25 cellular contexts compared by ENCODE assay signal in genomic region chr5:16854351-16854750, GRCh38.
"Had no signal": no experiment of that assay in that cellular context is flagged by ENCODE, and none has a peak within 500 bp of the region (broad histone marks: within the 10 kb centered on the region; RNA-seq: fewer than 3 reads in every experiment).

No MANE protein-coding gene starts in this region.

- H3K27ac ChIP-seq: prostate gland had no signal

- ATAC-seq: activated CD8-positive, alpha-beta memory T cell treated with anti-CD3 and anti-CD28 coated beads, Interleukin-2, amount 10 ng/mL, durations not matched to agents 7 days and 5 days; activated naive CD8-positive, alpha-beta T cell treated with anti-CD3 and anti-CD28 coated beads, Interleukin-2, amount 50 U/mL, for 24 hours; effector memory CD8-positive, alpha-beta T cell; mucosa of descending colon; natural killer cell; right cardiac atrium; stimulated activated naive CD8-positive, alpha-beta T cell treated with anti-CD3 and anti-CD28 coated beads, Interleukin-15, amount 100 ng/mL, for 72 hours had no signal

- H3K4me3 Mint-ChIP-seq: activated CD8-positive, alpha-beta memory T cell treated with anti-CD3 and anti-CD28 coated beads, Interleukin-2, amount 10 ng/mL, durations not matched to agents 7 days and 5 days; activated naive CD4-positive, alpha-beta T cell treated with anti-CD3 and anti-CD28 coated beads for 36 hours; activated naive CD8-positive, alpha-beta T cell treated with anti-CD3 and anti-CD28 coated beads, Interleukin-2, amount 50 U/mL, for 24 hours; effector memory CD8-positive, alpha-beta T cell; memory B cell; natural killer cell; stimulated activated naive CD8-positive, alpha-beta T cell treated with anti-CD3 and anti-CD28 coated beads, Interleukin-15, amount 100 ng/mL, for 72 hours; type B pancreatic cell had no signal

- H3K4me1 ChIP-seq: prostate gland had no signal

- H3K4me3 ChIP-seq: left ventricle myocardium inferior, mucosa of descending colon, prostate gland, smooth muscle cell had no signal

- FAIRE-seq: bronchial epithelial cell had no signal

- DNase-seq: activated CD4-positive, alpha-beta T cell treated with anti-CD3 and anti-CD28 coated beads, Interleukin-2, amount 50 U/mL, for 48 hours; activated CD8-positive, alpha-beta memory T cell treated with anti-CD3 and anti-CD28 coated beads, Interleukin-2, amount 10 ng/mL, durations not matched to agents 7 days and 5 days; activated naive CD4-positive, alpha-beta T cell treated with anti-CD3 and anti-CD28 coated beads for 36 hours; activated naive CD8-positive, alpha-beta T cell treated with anti-CD3 and anti-CD28 coated beads, Interleukin-2, amount 50 U/mL, for 24 hours; activated T-cell treated with anti-CD3 and anti-CD28 coated beads, Interleukin-2, amount 50 U/mL, for 1 hour; aorta; dermis blood vessel endothelial cell; effector memory CD8-positive, alpha-beta T cell; erythroblast; glutamatergic neuron; hypothalamus; left ventricle myocardium inferior; mucosa of descending colon; natural killer cell; nucleus accumbens; right cardiac atrium; stimulated activated naive CD8-positive, alpha-beta T cell treated with anti-CD3 and anti-CD28 coated beads, Interleukin-15, amount 100 ng/mL, for 72 hours; T-helper 1 cell; T1000 had no signal

- H3K9me3 ChIP-seq: prostate gland had no signal

- H3K4me2 ChIP-seq: smooth muscle cell had no signal

- H3K9me3 Mint-ChIP-seq: activated naive CD4-positive, alpha-beta T cell treated with anti-CD3 and anti-CD28 coated beads for 36 hours; activated naive CD8-positive, alpha-beta T cell treated with anti-CD3 and anti-CD28 coated beads, Interleukin-2, amount 50 U/mL, for 24 hours; activated T-helper 2 cell treated with anti-CD3 and anti-CD28 coated beads, Interferon-gamma antibody, Interleukin-2, Interleukin-4, amounts not matched to agents 10 μg/mL and 5 μg/mL and 100 μg/mL, durations not matched to agents 14 hours and 24 hours and 36 hours; memory B cell; stimulated activated naive CD8-positive, alpha-beta T cell treated with anti-CD3 and anti-CD28 coated beads, Interleukin-15, amount 100 ng/mL, for 72 hours; type B pancreatic cell had no signal

- H3K27me3 Mint-ChIP-seq: activated CD8-positive, alpha-beta memory T cell treated with anti-CD3 and anti-CD28 coated beads, Interleukin-2, amount 10 ng/mL, durations not matched to agents 7 days and 5 days; activated naive CD8-positive, alpha-beta T cell treated with anti-CD3 and anti-CD28 coated beads, Interleukin-2, amount 50 U/mL, for 24 hours; effector memory CD8-positive, alpha-beta T cell; memory B cell; type B pancreatic cell had no signal

- H3K36me3 Mint-ChIP-seq: activated CD8-positive, alpha-beta memory T cell treated with anti-CD3 and anti-CD28 coated beads, Interleukin-2, amount 10 ng/mL, durations not matched to agents 7 days and 5 days; memory B cell; natural killer cell; type B pancreatic cell had no signal

- H3K36me3 ChIP-seq: left ventricle myocardium inferior, prostate gland had no signal

- H3K27ac Mint-ChIP-seq: activated CD8-positive, alpha-beta memory T cell treated with anti-CD3 and anti-CD28 coated beads, Interleukin-2, amount 10 ng/mL, durations not matched to agents 7 days and 5 days; activated naive CD4-positive, alpha-beta T cell treated with anti-CD3 and anti-CD28 coated beads for 36 hours; activated naive CD8-positive, alpha-beta T cell treated with anti-CD3 and anti-CD28 coated beads, Interleukin-2, amount 50 U/mL, for 24 hours; activated T-helper 2 cell treated with anti-CD3 and anti-CD28 coated beads, Interferon-gamma antibody, Interleukin-2, Interleukin-4, amounts not matched to agents 10 μg/mL and 5 μg/mL and 100 μg/mL, durations not matched to agents 14 hours and 24 hours and 36 hours; effector memory CD8-positive, alpha-beta T cell; memory B cell; natural killer cell; stimulated activated naive CD8-positive, alpha-beta T cell treated with anti-CD3 and anti-CD28 coated beads, Interleukin-15, amount 100 ng/mL, for 72 hours had no signal

- H3K4me1 Mint-ChIP-seq: activated CD8-positive, alpha-beta memory T cell treated with anti-CD3 and anti-CD28 coated beads, Interleukin-2, amount 10 ng/mL, durations not matched to agents 7 days and 5 days; activated naive CD8-positive, alpha-beta T cell treated with anti-CD3 and anti-CD28 coated beads, Interleukin-2, amount 50 U/mL, for 24 hours; memory B cell; natural killer cell; stimulated activated naive CD8-positive, alpha-beta T cell treated with anti-CD3 and anti-CD28 coated beads, Interleukin-15, amount 100 ng/mL, for 72 hours had no signal
